In genomic region chr22:30932661-30933060, GRCh38 we compare ENCODE assay signal across 25 cellular contexts.
"Had no signal": no experiment of that assay in that cellular context is flagged by ENCODE, and none has a peak within 500 bp of the region (broad histone marks: within the 10 kb centered on the region; RNA-seq: fewer than 3 reads in every experiment).

No MANE protein-coding gene starts in this region.

- ATAC-seq: activated T-cell treated with anti-CD3 and anti-CD28 coated beads, Interleukin-2, amount 50 U/mL, for 72 hours; foreskin keratinocyte; left lobe of liver; lower lobe of right lung; natural killer cell; right cardiac atrium; T-helper 17 cell; upper lobe of right lung had no signal

- FAIRE-seq: endometrium, keratinocyte had no signal

- H3K9me3 ChIP-seq: breast epithelium, lower lobe of right lung, ovary, psoas muscle, thyroid gland, upper lobe of right lung had no signal

- H3K4me3 ChIP-seq: breast epithelium, coronary artery, lower lobe of right lung, ovary, psoas muscle, thyroid gland, upper lobe of right lung had no signal

- H3K4me3 Mint-ChIP-seq: activated CD4-positive, alpha-beta T cell treated with anti-CD3 and anti-CD28 coated beads, Interleukin-2, amount 10 ng/mL, durations not matched to agents 24 days and 14 days; activated naive CD8-positive, alpha-beta T cell treated with anti-CD3 and anti-CD28 coated beads, Interleukin-2, amount 10 ng/mL, durations not matched to agents 7 days and 5 days; activated T-cell treated with anti-CD3 and anti-CD28 coated beads, Interleukin-2, amount 50 U/mL, for 72 hours; natural killer cell; stimulated activated naive CD8-positive, alpha-beta T cell treated with anti-CD3 and anti-CD28 coated beads, Interleukin-15, Interleukin-2, amounts not matched to agents 100 ng/mL and 50 ng/mL, for 24 hours; T-helper 17 cell had no signal

- H3K4me1 ChIP-seq: breast epithelium, foreskin keratinocyte, lower lobe of right lung, psoas muscle, thyroid gland, upper lobe of right lung had no signal

- H3K9me3 Mint-ChIP-seq: activated CD4-positive, alpha-beta T cell treated with anti-CD3 and anti-CD28 coated beads, Interleukin-2, amount 10 ng/mL, durations not matched to agents 24 days and 14 days; activated naive CD8-positive, alpha-beta T cell treated with anti-CD3 and anti-CD28 coated beads, Interleukin-2, amount 10 ng/mL, durations not matched to agents 7 days and 5 days; activated T-cell treated with anti-CD3 and anti-CD28 coated beads, Interleukin-2, amount 50 U/mL, for 72 hours; natural killer cell; stimulated activated naive CD8-positive, alpha-beta T cell treated with anti-CD3 and anti-CD28 coated beads, Interleukin-15, Interleukin-2, amounts not matched to agents 100 ng/mL and 50 ng/mL, for 24 hours had no signal

- DNase-seq: activated CD4-positive, alpha-beta T cell treated with anti-CD3 and anti-CD28 coated beads, Interleukin-2, amount 10 ng/mL, durations not matched to agents 24 days and 14 days; activated CD4-positive, CD25-positive, alpha-beta regulatory T cell; activated CD8-positive, alpha-beta memory T cell treated with anti-CD3 and anti-CD28 coated beads, Interleukin-2, amount 50 U/mL, for 48 hours; activated effector memory CD4-positive, alpha-beta T cell treated with anti-CD3 and anti-CD28 coated beads, Interleukin-2, amount 50 U/mL, for 16 hours; activated naive CD8-positive, alpha-beta T cell treated with anti-CD3 and anti-CD28 coated beads, Interleukin-2, amount 10 ng/mL, durations not matched to agents 7 days and 5 days; activated T-cell treated with anti-CD3 and anti-CD28 coated beads, Interleukin-2, amount 50 U/mL, for 72 hours; amniotic stem cell; cerebellar nuclear complex; foreskin keratinocyte; lower lobe of right lung; natural killer cell; ovary; psoas muscle; right cardiac atrium; stimulated activated CD4-positive, alpha-beta T cell treated with anti-CD3 and anti-CD28 coated beads, Interleukin-4, amount 100 ng/mL, for 4 hours; substantia nigra; T-helper 17 cell; thyroid gland; upper lobe of right lung had no signal

- H3K27me3 ChIP-seq: breast epithelium, foreskin keratinocyte, ovary, thyroid gland, upper lobe of right lung had no signal

- H3K27ac ChIP-seq: breast epithelium, coronary artery, foreskin keratinocyte, lower lobe of right lung, ovary, psoas muscle, thyroid gland, upper lobe of right lung had no signal

- H3K27ac Mint-ChIP-seq: activated CD4-positive, alpha-beta T cell treated with anti-CD3 and anti-CD28 coated beads, Interleukin-2, amount 10 ng/mL, durations not matched to agents 24 days and 14 days; activated naive CD8-positive, alpha-beta T cell treated with anti-CD3 and anti-CD28 coated beads, Interleukin-2, amount 10 ng/mL, durations not matched to agents 7 days and 5 days; natural killer cell; stimulated activated naive CD8-positive, alpha-beta T cell treated with anti-CD3 and anti-CD28 coated beads, Interleukin-15, Interleukin-2, amounts not matched to agents 100 ng/mL and 50 ng/mL, for 24 hours had no signal

- H3K27me3 Mint-ChIP-seq: activated CD4-positive, alpha-beta T cell treated with anti-CD3 and anti-CD28 coated beads, Interleukin-2, amount 10 ng/mL, durations not matched to agents 24 days and 14 days; activated naive CD8-positive, alpha-beta T cell treated with anti-CD3 and anti-CD28 coated beads, Interleukin-2, amount 10 ng/mL, durations not matched to agents 7 days and 5 days; stimulated activated naive CD8-positive, alpha-beta T cell treated with anti-CD3 and anti-CD28 coated beads, Interleukin-15, Interleukin-2, amounts not matched to agents 100 ng/mL and 50 ng/mL, for 24 hours; T-helper 17 cell had no signal

- H3K36me3 ChIP-seq: ovary had no signal

- H3K4me1 Mint-ChIP-seq: activated CD4-positive, alpha-beta T cell treated with anti-CD3 and anti-CD28 coated beads, Interleukin-2, amount 10 ng/mL, durations not matched to agents 24 days and 14 days had no signal
